8 cellular contexts compared by ENCODE assay signal in the genomic region with DNA sequence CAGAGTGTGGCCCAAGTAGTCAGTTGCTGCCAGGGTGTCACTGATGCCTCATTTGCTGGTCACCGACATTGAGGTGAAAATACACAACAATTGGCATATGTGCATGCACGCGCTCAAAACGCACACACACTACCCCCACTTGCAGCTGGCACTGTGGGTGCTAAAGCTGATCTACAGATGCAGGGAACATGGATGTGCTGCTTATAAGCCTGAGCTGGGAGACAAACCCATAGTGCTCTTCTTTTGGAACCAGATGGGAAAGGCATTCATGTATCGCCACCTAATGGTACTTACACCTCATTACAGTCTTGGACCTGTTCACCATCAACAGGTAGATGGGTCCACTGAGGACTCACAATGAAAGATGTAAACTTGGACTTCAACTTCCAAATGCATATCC.
DNase-seq lines count a peak whose midpoint lies in the region; ATAC-seq and TF ChIP-seq lines count a peak whose summit lies in the region.

No MANE protein-coding gene starts in this region.

- DNase-seq in CD14-positive monocyte (ENCODE audit: low spot score) (no peak), NCI-H2029 (lab: John Stamatoyannopoulos, UW) (peak; percentile 24), left kidney (ENCODE audit: low read depth, low spot score) (peak; percentile 62)
- no peak for DNase-seq in stimulated activated CD4-positive, alpha-beta T cell treated with anti-CD3 and anti-CD28 coated beads, Interleukin-2, amount 100 ng/mL, for 24 hours
- no peak for DNase-seq in activated naive CD8-positive, alpha-beta T cell treated with anti-CD3 and anti-CD28 coated beads, Interleukin-2, amount 50 U/mL, for 24 hours

- ATAC-seq in GM21529 (IDR thresholded peaks at IDR 0.05; ENCODE audit: unreplicated experiment) (peak; percentile 62), HG02610 (IDR thresholded peaks at IDR 0.05; ENCODE audit: unreplicated experiment) (no peak)
- ATAC-seq in activated naive CD8-positive, alpha-beta T cell treated with anti-CD3 and anti-CD28 coated beads, Interleukin-2, amount 50 U/mL, for 24 hours: no peak

- peaks cover 1 to 5% (median 1%) of the 10 kb centered on the region in 3 donors for H3K27me3 Mint-ChIP-seq in CD14-positive monocyte (ENCODE audit: low read depth in 3 of 3)
- H3K27me3 Mint-ChIP-seq in activated naive CD8-positive, alpha-beta T cell treated with anti-CD3 and anti-CD28 coated beads, Interleukin-2, amount 50 U/mL, for 24 hours: no peaks in the 10 kb centered on the region

- H3K4me1 Mint-ChIP-seq in CD14-positive monocyte: no peaks in the 10 kb centered on the region
- no peaks in the 10 kb centered on the region for H3K4me1 Mint-ChIP-seq in activated naive CD8-positive, alpha-beta T cell treated with anti-CD3 and anti-CD28 coated beads, Interleukin-2, amount 50 U/mL, for 24 hours

- no peak overlapping the region for H3K27ac ChIP-seq in VCaP

- no peak overlapping the region for H3K4me3 Mint-ChIP-seq in CD14-positive monocyte
- H3K4me3 Mint-ChIP-seq in activated naive CD8-positive, alpha-beta T cell treated with anti-CD3 and anti-CD28 coated beads, Interleukin-2, amount 50 U/mL, for 24 hours: no peak overlapping the region

- H3K27ac Mint-ChIP-seq in CD14-positive monocyte: no peak overlapping the region
- H3K27ac Mint-ChIP-seq in activated naive CD8-positive, alpha-beta T cell treated with anti-CD3 and anti-CD28 coated beads, Interleukin-2, amount 50 U/mL, for 24 hours: no peak overlapping the region

- TF ChIP-seq CTCF in CD14-positive monocyte (IDR thresholded peaks at IDR 0.05) (peak; percentile 67), VCaP (conservative IDR thresholded peaks at IDR 0.05) (peak; percentile 57)

- intact Hi-C loops in CD14-positive monocyte (cut with micrococcal nuclease): loop anchor here in 1 of 2 donors (5.0 kb wide), 1 partner anchor 311 kb away; no protein-coding TSS in a partner anchor

- H3K9me3 Mint-ChIP-seq in CD14-positive monocyte: peaks cover 0 to 2% (median 0%) of the 10 kb centered on the region in 7 donors
- H3K9me3 Mint-ChIP-seq in activated naive CD8-positive, alpha-beta T cell treated with anti-CD3 and anti-CD28 coated beads, Interleukin-2, amount 50 U/mL, for 24 hours: no peaks in the 10 kb centered on the region

- no peaks in the 10 kb centered on the region for H3K36me3 Mint-ChIP-seq in CD14-positive monocyte
- H3K36me3 Mint-ChIP-seq in activated naive CD8-positive, alpha-beta T cell treated with anti-CD3 and anti-CD28 coated beads, Interleukin-2, amount 50 U/mL, for 24 hours (ENCODE audit: low read depth): no peaks in the 10 kb centered on the region

Comparison
In these comparisons a context has a peak if more than half of its experiments do, and no peak if none do; other contexts are left out.
1. DNase-seq: peak in NCI-H2029 (single experiment) and left kidney (single experiment); none in CD14-positive monocyte (single experiment), stimulated activated CD4-positive, alpha-beta T cell treated with anti-CD3 and anti-CD28 coated beads, Interleukin-2, amount 100 ng/mL, for 24 hours (0 of 2) and activated naive CD8-positive, alpha-beta T cell treated with anti-CD3 and anti-CD28 coated beads, Interleukin-2, amount 50 U/mL, for 24 hours (single experiment).